Comparison of ENCODE assay signal across 14 cellular contexts in genomic region chr3:28972921-28973320, GRCh38.
DNase-seq lines count a peak whose midpoint lies in the region; ATAC-seq and TF ChIP-seq lines count a peak whose summit lies in the region.
"Had no signal": no experiment of that assay in that cellular context is flagged by ENCODE, and none has a peak within 500 bp of the region (broad histone marks: within the 10 kb centered on the region; RNA-seq: fewer than 3 reads in every experiment).

No MANE protein-coding gene starts in this region.

- no peaks in the 10 kb centered on the region for H3K36me3 ChIP-seq in vagina

- no peaks in the 10 kb centered on the region for H3K4me1 ChIP-seq in vagina

- peak; percentile 88 for ATAC-seq in activated naive CD8-positive, alpha-beta T cell treated with anti-CD3 and anti-CD28 coated beads, Interleukin-2, amount 50 U/mL, for 24 hours
- peak; percentile 46 for ATAC-seq in HG03135 (IDR thresholded peaks at IDR 0.05; ENCODE audit: unreplicated experiment)
- no peak for ATAC-seq in HG03280 (IDR thresholded peaks at IDR 0.05; ENCODE audit: unreplicated experiment)

- no peak overlapping the region for H3K27ac ChIP-seq in vagina
- no peak overlapping the region for H3K27ac ChIP-seq in dorsolateral prefrontal cortex

- no peak for TF ChIP-seq POLR2A in vagina (IDR thresholded peaks at IDR 0.05)

- peaks cover 10% of the 10 kb centered on the region for H3K9me3 ChIP-seq in vagina

- H3K4me3 ChIP-seq in vagina (no peak overlapping the region), dorsolateral prefrontal cortex (no peak overlapping the region)

- peaks cover 3% of the 10 kb centered on the region for H3K4me1 Mint-ChIP-seq in activated naive CD8-positive, alpha-beta T cell treated with anti-CD3 and anti-CD28 coated beads, Interleukin-2, amount 50 U/mL, for 24 hours
- peaks cover 3% of the 10 kb centered on the region for H3K4me1 Mint-ChIP-seq in activated naive CD8-positive, alpha-beta T cell treated with anti-CD3 and anti-CD28 coated beads for 36 hours
- peaks cover 8% of the 10 kb centered on the region for H3K4me1 Mint-ChIP-seq in stimulated activated naive CD8-positive, alpha-beta T cell treated with anti-CD3 and anti-CD28 coated beads, Interleukin-15, Interleukin-2, amounts not matched to agents 100 ng/mL and 50 ng/mL, for 24 hours (ENCODE audit: low read depth)

- TF ChIP-seq CTCF in vagina (IDR thresholded peaks at IDR 0.05), result no peak
- no peak for TF ChIP-seq CTCF in dorsolateral prefrontal cortex (IDR thresholded peaks at IDR 0.05 in 54 of 56, conservative IDR thresholded peaks at IDR 0.05 in 2 of 56; ENCODE audit: low read depth in 1 of 56, partially characterized antibody in 56 of 56)

- H3K27ac Mint-ChIP-seq in activated naive CD8-positive, alpha-beta T cell treated with anti-CD3 and anti-CD28 coated beads, Interleukin-2, amount 50 U/mL, for 24 hours, result no peak overlapping the region
- no peak overlapping the region for H3K27ac Mint-ChIP-seq in activated naive CD8-positive, alpha-beta T cell treated with anti-CD3 and anti-CD28 coated beads for 36 hours
- H3K27ac Mint-ChIP-seq in stimulated activated naive CD8-positive, alpha-beta T cell treated with anti-CD3 and anti-CD28 coated beads, Interleukin-15, Interleukin-2, amounts not matched to agents 100 ng/mL and 50 ng/mL, for 24 hours, result peak overlapping the region; percentile 26

- H3K36me3 Mint-ChIP-seq in activated naive CD8-positive, alpha-beta T cell treated with anti-CD3 and anti-CD28 coated beads, Interleukin-2, amount 50 U/mL, for 24 hours (ENCODE audit: low read depth), result no peaks in the 10 kb centered on the region
- no peaks in the 10 kb centered on the region for H3K36me3 Mint-ChIP-seq in activated naive CD8-positive, alpha-beta T cell treated with anti-CD3 and anti-CD28 coated beads for 36 hours
- H3K36me3 Mint-ChIP-seq in stimulated activated naive CD8-positive, alpha-beta T cell treated with anti-CD3 and anti-CD28 coated beads, Interleukin-15, Interleukin-2, amounts not matched to agents 100 ng/mL and 50 ng/mL, for 24 hours (ENCODE audit: low read depth), result no peaks in the 10 kb centered on the region

- DNase-seq in activated naive CD8-positive, alpha-beta T cell treated with anti-CD3 and anti-CD28 coated beads, Interleukin-2, amount 50 U/mL, for 24 hours, result no peak
- no peak for DNase-seq in activated naive CD8-positive, alpha-beta T cell treated with anti-CD3 and anti-CD28 coated beads for 36 hours
- peak; percentile 37 for DNase-seq in astrocyte of the hippocampus (ENCODE audit: low read depth, low spot score)
- DNase-seq in vagina (ENCODE audit: extremely low spot score in 2 of 2), result no peak
- DNase-seq in dorsolateral prefrontal cortex, result no peak
- DNase-seq: GDM1; glutamatergic neuron; NCI-H1092; NCI-H774; stimulated activated CD4-positive, alpha-beta T cell treated with anti-CD3 and anti-CD28 coated beads, Interleukin-4, amount 100 ng/mL, for 4 hours; SW 1271 had no signal

- intact Hi-C loops in vagina (cut with DNase I) (no loop called here), dorsolateral prefrontal cortex (cut with DNase I) (no loop called here)

- H3K27me3 ChIP-seq in vagina (no peaks in the 10 kb centered on the region), dorsolateral prefrontal cortex (no peaks in the 10 kb centered on the region)

- no peak overlapping the region for H3K4me3 Mint-ChIP-seq in activated naive CD8-positive, alpha-beta T cell treated with anti-CD3 and anti-CD28 coated beads, Interleukin-2, amount 50 U/mL, for 24 hours
- no peak overlapping the region for H3K4me3 Mint-ChIP-seq in activated naive CD8-positive, alpha-beta T cell treated with anti-CD3 and anti-CD28 coated beads for 36 hours
- H3K4me3 Mint-ChIP-seq in stimulated activated naive CD8-positive, alpha-beta T cell treated with anti-CD3 and anti-CD28 coated beads, Interleukin-15, Interleukin-2, amounts not matched to agents 100 ng/mL and 50 ng/mL, for 24 hours, result no peak overlapping the region

- peaks cover 3% of the 10 kb centered on the region for H3K27me3 Mint-ChIP-seq in activated naive CD8-positive, alpha-beta T cell treated with anti-CD3 and anti-CD28 coated beads, Interleukin-2, amount 50 U/mL, for 24 hours
- peaks cover 5% of the 10 kb centered on the region for H3K27me3 Mint-ChIP-seq in activated naive CD8-positive, alpha-beta T cell treated with anti-CD3 and anti-CD28 coated beads for 36 hours
- peaks cover 3% of the 10 kb centered on the region for H3K27me3 Mint-ChIP-seq in stimulated activated naive CD8-positive, alpha-beta T cell treated with anti-CD3 and anti-CD28 coated beads, Interleukin-15, Interleukin-2, amounts not matched to agents 100 ng/mL and 50 ng/mL, for 24 hours

- H3K9me3 Mint-ChIP-seq in activated naive CD8-positive, alpha-beta T cell treated with anti-CD3 and anti-CD28 coated beads, Interleukin-2, amount 50 U/mL, for 24 hours, result peaks cover 28% of the 10 kb centered on the region
- peaks cover 15% of the 10 kb centered on the region for H3K9me3 Mint-ChIP-seq in activated naive CD8-positive, alpha-beta T cell treated with anti-CD3 and anti-CD28 coated beads for 36 hours
- H3K9me3 Mint-ChIP-seq in stimulated activated naive CD8-positive, alpha-beta T cell treated with anti-CD3 and anti-CD28 coated beads, Interleukin-15, Interleukin-2, amounts not matched to agents 100 ng/mL and 50 ng/mL, for 24 hours, result peaks cover 35% of the 10 kb centered on the region
